23 cellular contexts compared by ENCODE assay signal in genomic region chr3:45904931-45905330, GRCh38. TPM values are rescaled to one million over a fixed set of nuclear protein-coding genes. Genes with fewer than 3 reads are reported as not detected.
DNase-seq lines count a peak whose midpoint lies in the region; ATAC-seq, FAIRE-seq and TF ChIP-seq lines count a peak whose summit lies in the region.
"Had no signal": no experiment of that assay in that cellular context is flagged by ENCODE, and none has a peak within 500 bp of the region (broad histone marks: within the 10 kb centered on the region; RNA-seq: fewer than 3 reads in every experiment).

No MANE protein-coding gene starts in this region.

- no peak overlapping the region for H3K27ac ChIP-seq in hepatocyte
- H3K27ac ChIP-seq: body of pancreas, coronary artery, KMS-11, lower lobe of right lung, transverse colon had no signal

- peak overlapping the region; percentile 23 to 91 (median 76) for H3K27ac Mint-ChIP-seq in naive B cell
- no peak overlapping the region for H3K27ac Mint-ChIP-seq in activated CD8-positive, alpha-beta memory T cell treated with anti-CD3 and anti-CD28 coated beads, Interleukin-2, amount 10 ng/mL, durations not matched to agents 7 days and 5 days
- H3K27ac Mint-ChIP-seq: activated naive CD8-positive, alpha-beta T cell; activated T-cell treated with anti-CD3 and anti-CD28 coated beads, Interleukin-2, amount 50 U/mL, for 24 hours had no signal

- peak; percentile 33 for FAIRE-seq in GM18507 (lab: Jason Lieb, UNC)

- H3K9me3 ChIP-seq in hepatocyte (ENCODE audit: low read depth), result no peaks in the 10 kb centered on the region
- H3K9me3 ChIP-seq: body of pancreas, HAP-1, lower lobe of right lung, transverse colon had no signal

- H3K9me2 ChIP-seq in hepatocyte (replicated peaks; ENCODE audit: insufficient read depth), result no peaks in the 10 kb centered on the region

- H3K36me3 ChIP-seq in GM06990 (ENCODE audit: control insufficient read depth, insufficient read depth, low read length), result no peaks in the 10 kb centered on the region
- no peaks in the 10 kb centered on the region for H3K36me3 ChIP-seq in hepatocyte (replicated peaks; ENCODE audit: insufficient read depth, low read depth)
- H3K36me3 ChIP-seq: HAP-1, lower lobe of right lung, transverse colon had no signal

- CTCF ChIA-PET in activated CD8-positive, alpha-beta memory T cell treated with anti-CD3 and anti-CD28 coated beads, Interleukin-2, amount 10 ng/mL, durations not matched to agents 7 days and 5 days (lab: Charles Lee), result interaction anchor here (1.0 to 1.5 kb wide), 4 partner anchors 10 to 34 kb away, joined by 3 to 5 read pairs (median 4); no protein-coding TSS in a partner anchor

- peak overlapping the region in 5 of 8 donors; percentile 2 to 27 (median 14) for H3K4me3 Mint-ChIP-seq in naive B cell
- H3K4me3 Mint-ChIP-seq in activated CD8-positive, alpha-beta memory T cell treated with anti-CD3 and anti-CD28 coated beads, Interleukin-2, amount 10 ng/mL, durations not matched to agents 7 days and 5 days, result no peak overlapping the region
- H3K4me3 Mint-ChIP-seq: activated naive CD8-positive, alpha-beta T cell; activated T-cell treated with anti-CD3 and anti-CD28 coated beads, Interleukin-2, amount 50 U/mL, for 24 hours had no signal

- H3K4me1 Mint-ChIP-seq in naive B cell, result peaks cover 22 to 33% (median 31%) of the 10 kb centered on the region in 3 donors
- peaks cover 38% of the 10 kb centered on the region for H3K4me1 Mint-ChIP-seq in activated CD8-positive, alpha-beta memory T cell treated with anti-CD3 and anti-CD28 coated beads, Interleukin-2, amount 10 ng/mL, durations not matched to agents 7 days and 5 days

- WGBS in hepatocyte (ENCODE audit: low lambda C conversion rate, missing lambda C conversion rate), result 89% methylated on average over 3 of the region's 3 CpGs

- ATAC-seq in HG03135 (IDR thresholded peaks at IDR 0.05; ENCODE audit: unreplicated experiment) (peak; percentile 57), naive B cell (ENCODE audit: low read depth in 2 of 2) (peak; percentile 91 to 93)
- no peak for ATAC-seq in activated CD8-positive, alpha-beta memory T cell treated with anti-CD3 and anti-CD28 coated beads, Interleukin-2, amount 10 ng/mL, durations not matched to agents 7 days and 5 days
- ATAC-seq: body of pancreas, lower lobe of right lung, right cardiac atrium, Right ventricle myocardium inferior had no signal

- H3K4me1 ChIP-seq in hepatocyte (ENCODE audit: insufficient read depth), result peaks cover 8% of the 10 kb centered on the region
- H3K4me1 ChIP-seq: body of pancreas, HAP-1, lower lobe of right lung had no signal

- no peaks in the 10 kb centered on the region for H3K79me2 ChIP-seq in hepatocyte

- no peaks in the 10 kb centered on the region for H3K27me3 Mint-ChIP-seq in naive B cell
- peaks cover 3% of the 10 kb centered on the region for H3K27me3 Mint-ChIP-seq in activated CD8-positive, alpha-beta memory T cell treated with anti-CD3 and anti-CD28 coated beads, Interleukin-2, amount 10 ng/mL, durations not matched to agents 7 days and 5 days

- H3K27me3 ChIP-seq in GM06990 (replicated peaks; ENCODE audit: control insufficient read depth, insufficient read depth, low read length) (peaks cover 2% of the 10 kb centered on the region; the same call in 1 of the 2 replicates), hepatocyte (no peaks in the 10 kb centered on the region)
- H3K27me3 ChIP-seq: body of pancreas, transverse colon had no signal

- DNase-seq in GM06990 (ENCODE audit: extremely low read depth, insufficient read length) (peak; percentile 41), GM18507 (ENCODE audit: extremely low spot score, insufficient read length, low read depth) (no peak), naive B cell (peak; percentile 49), hepatocyte (ENCODE audit: low spot score) (no peak), GOT3 (lab: John Stamatoyannopoulos, UW) (no peak), SKM-1 (lab: John Stamatoyannopoulos, UW; ENCODE audit: unreplicated experiment) (no peak)
- DNase-seq in activated CD8-positive, alpha-beta memory T cell treated with anti-CD3 and anti-CD28 coated beads, Interleukin-2, amount 10 ng/mL, durations not matched to agents 7 days and 5 days, result no peak
- DNase-seq: body of pancreas, hippocampal formation, islet precursor cell, lower lobe of right lung, NCI-H2029 treated with DMSO at 0.1 percent for 48 hours, NCI-H510A, right cardiac atrium, transverse colon had no signal

- no peak for TF ChIP-seq CTCF in GM06990 (IDR thresholded peaks at IDR 0.05; ENCODE audit: insufficient read depth, low read length, poor library complexity, severe bottlenecking)
- TF ChIP-seq CTCF in hepatocyte (IDR thresholded peaks at IDR 0.05; ENCODE audit: poor library complexity), result no peak

- no peak overlapping the region for H3K4me3 ChIP-seq in GM06990 (replicated peaks; ENCODE audit: low read depth, low read length)
- no peak overlapping the region for H3K4me3 ChIP-seq in hepatocyte
- H3K4me3 ChIP-seq: body of pancreas, coronary artery, HAP-1, lower lobe of right lung, transverse colon had no signal

- peaks cover 0 to 2% (median 0%) of the 10 kb centered on the region in 7 donors for H3K9me3 Mint-ChIP-seq in naive B cell
- peaks cover 3% of the 10 kb centered on the region for H3K9me3 Mint-ChIP-seq in activated CD8-positive, alpha-beta memory T cell treated with anti-CD3 and anti-CD28 coated beads, Interleukin-2, amount 10 ng/mL, durations not matched to agents 7 days and 5 days (ENCODE audit: low read depth)

- peaks cover 11 to 13% of the 10 kb centered on the region in 2 donors for H3K36me3 Mint-ChIP-seq in naive B cell
- H3K36me3 Mint-ChIP-seq in activated CD8-positive, alpha-beta memory T cell treated with anti-CD3 and anti-CD28 coated beads, Interleukin-2, amount 10 ng/mL, durations not matched to agents 7 days and 5 days, result peaks cover 29% of the 10 kb centered on the region

- H4K20me1 ChIP-seq in hepatocyte (ENCODE audit: insufficient read depth, poor library complexity, severe bottlenecking), result no peaks in the 10 kb centered on the region

- H2AFZ ChIP-seq in hepatocyte, result no peak overlapping the region

- no peak overlapping the region for H3K4me2 ChIP-seq in hepatocyte
- H3K4me2 ChIP-seq: KMS-11 had no signal

RNA-seq across cellular contexts. Expression of gene CCR9, which starts 18.6 kb away (rescaled TPM):
- 1 to 10 TPM in 5 of 6 donors, under 1 TPM in 1; 0.77 to 4.5 (median 1.8) TPM for polyA plus RNA-seq in naive B cell (ENCODE audit: low read depth in 6 of 6)
- total RNA-seq in activated CD8-positive, alpha-beta memory T cell treated with anti-CD3 and anti-CD28 coated beads, Interleukin-2, amount 10 ng/mL, durations not matched to agents 7 days and 5 days, result 1 to 10 TPM; 3.2 to 9.7 TPM
- 0.20 and 0.44 TPM in 2 replicates for total RNA-seq in hepatocyte
- polyA plus RNA-seq in hepatocyte, result 0.33 TPM in 1 of 2 replicates, not detected in the other
- total RNA-seq: body of pancreas, lower lobe of right lung, osteoblast, right cardiac atrium, Right ventricle myocardium inferior had no signal
- polyA plus RNA-seq: right cardiac atrium had no signal

RNA-seq across cellular contexts. Expression of gene CXCR6, which starts 38.3 kb away (rescaled TPM):
- under 1 TPM in 5 of 6 donors, not detected in 1; 0.12 to 0.73 (median 0.27) TPM for polyA plus RNA-seq in naive B cell (ENCODE audit: low read depth in 6 of 6)
- total RNA-seq in activated CD8-positive, alpha-beta memory T cell treated with anti-CD3 and anti-CD28 coated beads, Interleukin-2, amount 10 ng/mL, durations not matched to agents 7 days and 5 days, result 100 to 1,000 TPM in 1 of 2 experiments, 10 to 100 TPM in 1; 49.7 to 109 TPM
- not detected in 2 replicates for total RNA-seq in hepatocyte
- 0.33 TPM in 1 of 2 replicates, not detected in the other for polyA plus RNA-seq in hepatocyte
- total RNA-seq: osteoblast had no signal

Comparison
In these comparisons a context has a peak if more than half of its experiments do, and no peak if none do; other contexts are left out.
1. DNase-seq: peak in GM06990 (single experiment) and naive B cell (single experiment); none in GM18507 (single experiment), activated CD8-positive, alpha-beta memory T cell treated with anti-CD3 and anti-CD28 coated beads, Interleukin-2, amount 10 ng/mL, durations not matched to agents 7 days and 5 days (single experiment), hepatocyte (single experiment), GOT3 (single experiment) and SKM-1 (single experiment).
2. RNA of gene CXCR6, which starts 38.3 kb away (total RNA-seq): 49.7 to 109 TPM in activated CD8-positive, alpha-beta memory T cell treated with anti-CD3 and anti-CD28 coated beads, Interleukin-2, amount 10 ng/mL, durations not matched to agents 7 days and 5 days; not detected in hepatocyte; every median in the first group is over 10 times any median in the second.